ENCODE assay signal across 1 cellular context in genomic region chr3:68953781-68954444, GRCh38.
TF ChIP-seq lines count a peak whose summit lies in the region.

No MANE protein-coding gene starts in this region.

TF ChIP-seq in H1, 55 proteins besides CTCF, POLR2A, EP300 and RAD21:
- TF ChIP-seq CBX5 (IDR thresholded peaks at IDR 0.05; ENCODE audit: low read depth, low read length) = no peak
- TF ChIP-seq POU5F1 (IDR thresholded peaks at IDR 0.05; ENCODE audit: low read depth, low read length) = no peak
- no peak for TF ChIP-seq FOSL1 (IDR thresholded peaks at IDR 0.05; ENCODE audit: insufficient read depth, low read depth, low read length)
- TF ChIP-seq ATF2 (IDR thresholded peaks at IDR 0.05; ENCODE audit: low read length) = no peak
- TF ChIP-seq JUN (IDR thresholded peaks at IDR 0.05; ENCODE audit: low read depth, low read length) = no peak
- TF ChIP-seq ATF3 (IDR thresholded peaks at IDR 0.05; ENCODE audit: insufficient read depth, low read depth, low read length) = no peak
- no peak for TF ChIP-seq NANOG (IDR thresholded peaks at IDR 0.05; ENCODE audit: insufficient read depth, low read depth, low read length, poor library complexity, severe bottlenecking)
- no peak for TF ChIP-seq GTF2F1 (IDR thresholded peaks at IDR 0.05; ENCODE audit: borderline replicate concordance, low read depth, low read length)
- no peak for TF ChIP-seq SP1 (IDR thresholded peaks at IDR 0.05; ENCODE audit: low read depth, low read length)
- no peak for TF ChIP-seq JUND (IDR thresholded peaks at IDR 0.05; ENCODE audit: low read length)
- no peak for TF ChIP-seq SIN3A (conservative IDR thresholded peaks at IDR 0.05 in 1 of 2, IDR thresholded peaks at IDR 0.05 in 1 of 2; ENCODE audit: low read depth in 1 of 2, low read length in 2 of 2)
- TF ChIP-seq NRF1 (IDR thresholded peaks at IDR 0.05; ENCODE audit: low read depth, low read length) = no peak
- no peak for TF ChIP-seq BRCA1 (IDR thresholded peaks at IDR 0.05; ENCODE audit: low read depth, low read length)
- no peak for TF ChIP-seq TAF7 (optimal IDR thresholded peaks at IDR 0.05; ENCODE audit: borderline replicate concordance, low read depth, low read length)
- no peak for TF ChIP-seq KDM4A (IDR thresholded peaks at IDR 0.05; ENCODE audit: low read depth, low read length, severe bottlenecking)
- TF ChIP-seq CREB1 (IDR thresholded peaks at IDR 0.05) = no peak
